Comparison of ENCODE assay signal across 12 cellular contexts in the genomic region with DNA sequence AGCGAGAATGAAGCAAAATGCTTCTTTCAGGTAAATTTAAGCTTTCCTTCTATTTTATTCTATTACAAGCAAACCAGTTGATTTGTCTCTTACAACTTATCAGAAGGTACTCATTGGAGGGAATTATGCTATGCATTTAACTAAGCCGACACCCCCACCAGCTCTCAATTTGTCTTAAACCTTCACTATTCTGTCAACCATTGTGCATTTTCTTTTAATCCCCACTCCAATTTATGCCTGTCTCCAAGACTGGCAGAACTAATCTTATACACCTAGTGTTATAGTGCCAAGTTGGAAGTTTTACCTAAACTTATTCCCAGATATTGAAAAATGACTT. TPM values are rescaled to one million over a fixed set of nuclear protein-coding genes. Genes with fewer than 3 reads are reported as not detected.
DNase-seq lines count a peak whose midpoint lies in the region; ATAC-seq lines count a peak whose summit lies in the region.
"Had no signal": no experiment of that assay in that cellular context is flagged by ENCODE, and none has a peak within 500 bp of the region (broad histone marks: within the 10 kb centered on the region; RNA-seq: fewer than 3 reads in every experiment).

No MANE protein-coding gene starts in this region.

- 0 out of 2 replicates have a peak overlapping the region, but pooled peaks have one; percentile 13 for H3K27ac ChIP-seq in GM23248
- H3K27ac ChIP-seq in naive thymus-derived CD4-positive, alpha-beta T cell (ENCODE audit: low read depth, low read length) = no peak overlapping the region
- H3K27ac ChIP-seq: left ventricle myocardium inferior, suprapubic skin had no signal

- no peak for ATAC-seq in naive thymus-derived CD4-positive, alpha-beta T cell

- peaks cover 65% of the 10 kb centered on the region for H3K36me3 ChIP-seq in GM23248 (ENCODE audit: low read depth)
- peaks cover 26 to 63% (median 44%) of the 10 kb centered on the region in 3 experiments for H3K36me3 ChIP-seq in naive thymus-derived CD4-positive, alpha-beta T cell (ENCODE audit: control insufficient read depth in 2 of 3, insufficient read depth in 3 of 3, low read length in 3 of 3)

- no peaks in the 10 kb centered on the region for H3K9me2 ChIP-seq in GM23248 (ENCODE audit: insufficient read depth)

- POLR2A ChIA-PET in activated CD4-positive, alpha-beta memory T cell treated with anti-CD3 and anti-CD28 coated beads for 36 hours (lab: Charles Lee) = interaction anchor here (0.6 to 3.8 kb wide), 3 partner anchors 9 to 57 kb away, joined by 3 to 28 read pairs (median 5); partner anchors contain the start of genes C11orf54 and TAF1D
- POLR2A ChIA-PET in naive thymus-derived CD4-positive, alpha-beta T cell (lab: Charles Lee) = interaction anchor here (2.1 to 4.8 kb wide), 2 partner anchors 11 to 12 kb away, joined by 4 to 32 read pairs; partner anchors contain the start of genes C11orf54 and TAF1D

- H3K36me3 Mint-ChIP-seq in activated CD4-positive, alpha-beta memory T cell treated with anti-CD3 and anti-CD28 coated beads for 36 hours = peaks cover 62% of the 10 kb centered on the region
- H3K36me3 Mint-ChIP-seq in naive thymus-derived CD4-positive, alpha-beta T cell = peaks cover 4 to 52% (median 34%) of the 10 kb centered on the region in 5 donors

- H3K27ac Mint-ChIP-seq in activated CD4-positive, alpha-beta memory T cell treated with anti-CD3 and anti-CD28 coated beads for 36 hours = peak overlapping the region; percentile 43
- H3K27ac Mint-ChIP-seq in naive thymus-derived CD4-positive, alpha-beta T cell = peak overlapping the region in 6 of 9 donors; percentile 15 to 75 (median 56)

- H3K4me3 ChIP-seq in GM23248 = no peak overlapping the region
- H3K4me3 ChIP-seq in naive thymus-derived CD4-positive, alpha-beta T cell (ENCODE audit: low read length) = no peak overlapping the region
- H3K4me3 ChIP-seq: left ventricle myocardium inferior, suprapubic skin had no signal

- no peaks in the 10 kb centered on the region for H3K9me3 Mint-ChIP-seq in activated CD4-positive, alpha-beta memory T cell treated with anti-CD3 and anti-CD28 coated beads for 36 hours
- H3K9me3 Mint-ChIP-seq in naive thymus-derived CD4-positive, alpha-beta T cell = no peaks in the 10 kb centered on the region

- no peaks in the 10 kb centered on the region for H3K27me3 ChIP-seq in GM23248 (replicated peaks; ENCODE audit: insufficient read depth)
- H3K27me3 ChIP-seq in naive thymus-derived CD4-positive, alpha-beta T cell (ENCODE audit: control insufficient read depth in 2 of 2, insufficient read depth in 2 of 2, low read length in 2 of 2) = no peaks in the 10 kb centered on the region
- H3K27me3 ChIP-seq: suprapubic skin had no signal

- CTCF ChIA-PET in activated CD4-positive, alpha-beta memory T cell treated with anti-CD3 and anti-CD28 coated beads for 36 hours (lab: Charles Lee) = interaction anchor here (0.7 kb wide), 1 partner anchor 55 kb away, joined by 3 read pairs; the partner anchor contains the start of gene MED17
- CTCF ChIA-PET in naive thymus-derived CD4-positive, alpha-beta T cell (lab: Charles Lee) = no interaction called here

- no peaks in the 10 kb centered on the region for H3K4me1 ChIP-seq in GM23248 (ENCODE audit: insufficient read depth)
- peaks cover 0 to 8% of the 10 kb centered on the region in 2 donors for H3K4me1 ChIP-seq in naive thymus-derived CD4-positive, alpha-beta T cell (ENCODE audit: control insufficient read depth in 2 of 2, insufficient read depth in 2 of 2, low read length in 2 of 2)
- H3K4me1 ChIP-seq: left ventricle myocardium inferior, suprapubic skin had no signal

- H2AFZ ChIP-seq in GM23248 = no peak overlapping the region

- no peak overlapping the region for H3K4me3 Mint-ChIP-seq in activated CD4-positive, alpha-beta memory T cell treated with anti-CD3 and anti-CD28 coated beads for 36 hours
- no peak overlapping the region for H3K4me3 Mint-ChIP-seq in naive thymus-derived CD4-positive, alpha-beta T cell

- peaks cover 97% of the 10 kb centered on the region for H3F3A ChIP-seq in GM23248 (ENCODE audit: insufficient read depth)

- 96 to 99% methylated on average over 2 of the region's 2 CpGs for WGBS in GM23248 (ENCODE audit: low coverage in 1 of 2, low lambda C conversion rate in 2 of 2, missing lambda C conversion rate in 2 of 2), 2 experiments

- DNase-seq in DMS 273 (lab: John Stamatoyannopoulos, UW; ENCODE audit: unreplicated experiment) = peak; percentile 36
- no peak for DNase-seq in DMS 273 treated with DMSO at 0.1 percent for 48 hours (lab: John Stamatoyannopoulos, UW)
- no peak for DNase-seq in GM23248
- no peak for DNase-seq in activated CD4-positive, alpha-beta memory T cell treated with anti-CD3 and anti-CD28 coated beads for 36 hours
- no peak for DNase-seq in naive thymus-derived CD4-positive, alpha-beta T cell
- DNase-seq in NCI-H1048 (lab: John Stamatoyannopoulos, UW) = no peak
- DNase-seq in NCI-H1105 (lab: John Stamatoyannopoulos, UW) = no peak
- no peak for DNase-seq in NCI-H1417 (lab: John Stamatoyannopoulos, UW)
- DNase-seq: DMS153, left ventricle myocardium inferior, NCI-H446 had no signal

- no peaks in the 10 kb centered on the region for H3K27me3 Mint-ChIP-seq in activated CD4-positive, alpha-beta memory T cell treated with anti-CD3 and anti-CD28 coated beads for 36 hours
- no peaks in the 10 kb centered on the region for H3K27me3 Mint-ChIP-seq in naive thymus-derived CD4-positive, alpha-beta T cell

- H3K9me3 ChIP-seq in GM23248 (ENCODE audit: low read depth) = no peaks in the 10 kb centered on the region
- no peaks in the 10 kb centered on the region for H3K9me3 ChIP-seq in naive thymus-derived CD4-positive, alpha-beta T cell (ENCODE audit: control insufficient read depth in 2 of 3, low read length in 3 of 3)
- H3K9me3 ChIP-seq: left ventricle myocardium inferior, suprapubic skin had no signal

- H3K4me1 Mint-ChIP-seq in activated CD4-positive, alpha-beta memory T cell treated with anti-CD3 and anti-CD28 coated beads for 36 hours (ENCODE audit: low read depth) = peaks cover 18% of the 10 kb centered on the region
- H3K4me1 Mint-ChIP-seq in naive thymus-derived CD4-positive, alpha-beta T cell = peaks cover 0 to 26% (median 9%) of the 10 kb centered on the region in 7 donors

- H3K79me2 ChIP-seq in GM23248 (ENCODE audit: insufficient read depth) = peaks cover 13% of the 10 kb centered on the region

- H3K4me2 ChIP-seq in GM23248 (ENCODE audit: unreplicated experiment) = no peak overlapping the region

- H3K9ac ChIP-seq in GM23248 = no peak overlapping the region

- in situ Hi-C loops in GM23248 (cut with MboI) = no loop called here

- no peaks in the 10 kb centered on the region; the same call in 1 of the 2 replicates for H4K20me1 ChIP-seq in GM23248 (ENCODE audit: insufficient read depth)

- intact Hi-C loops in activated CD4-positive, alpha-beta memory T cell treated with anti-CD3 and anti-CD28 coated beads for 36 hours (cut with micrococcal nuclease) = no loop called here
- intact Hi-C loops in naive thymus-derived CD4-positive, alpha-beta T cell (cut with micrococcal nuclease) = loop anchor here in 1 of 2 donors (5.0 kb wide), 1 partner anchor 36 kb away; no protein-coding TSS in a partner anchor

RNA-seq across cellular contexts. Expression of gene TAF1D, which starts 12.5 kb away (rescaled TPM):
- total RNA-seq in GM23248 (2014; rRNA removed; shearing (Covaris generic)) = 124 and 127 TPM in 2 replicates
- polyA plus RNA-seq in GM23248 (2016; fragmentation: Nextera tagmentation; extraction: Ambion mirVana) = 48.0 and 60.7 TPM in 2 replicates
- 100 to 1,000 TPM; 325 to 342 TPM for total RNA-seq in activated CD4-positive, alpha-beta memory T cell treated with anti-CD3 and anti-CD28 coated beads for 36 hours
- total RNA-seq in naive thymus-derived CD4-positive, alpha-beta T cell = 100 to 1,000 TPM; 116 to 197 (median 183) TPM
- polyA plus RNA-seq in naive thymus-derived CD4-positive, alpha-beta T cell = 10 to 100 TPM; 21.2 to 28.3 TPM

RNA-seq across cellular contexts. Expression of gene C11orf54, which starts 12.7 kb away (rescaled TPM):
- total RNA-seq in GM23248 (2014; rRNA removed; shearing (Covaris generic)) = 12.5 and 13.7 TPM in 2 replicates
- 13.5 and 16.1 TPM in 2 replicates for polyA plus RNA-seq in GM23248 (2016; fragmentation: Nextera tagmentation; extraction: Ambion mirVana)
- total RNA-seq in activated CD4-positive, alpha-beta memory T cell treated with anti-CD3 and anti-CD28 coated beads for 36 hours = 10 to 100 TPM; 21.6 to 23.7 TPM
- total RNA-seq in naive thymus-derived CD4-positive, alpha-beta T cell = 10 to 100 TPM; 16.4 to 42.5 (median 27.2) TPM
- 10 to 100 TPM; 13.6 to 22.2 TPM for polyA plus RNA-seq in naive thymus-derived CD4-positive, alpha-beta T cell

RNA-seq across cellular contexts. Expression of gene MED17, which starts 55.3 kb away (rescaled TPM):
- 22.4 and 25.4 TPM in 2 replicates for total RNA-seq in GM23248 (2014; rRNA removed; shearing (Covaris generic))
- polyA plus RNA-seq in GM23248 (2016; fragmentation: Nextera tagmentation; extraction: Ambion mirVana) = 19.5 and 22.2 TPM in 2 replicates
- 10 to 100 TPM; 32.3 to 34.7 TPM for total RNA-seq in activated CD4-positive, alpha-beta memory T cell treated with anti-CD3 and anti-CD28 coated beads for 36 hours
- total RNA-seq in naive thymus-derived CD4-positive, alpha-beta T cell = 10 to 100 TPM; 47.7 to 75.9 (median 65.6) TPM
- polyA plus RNA-seq in naive thymus-derived CD4-positive, alpha-beta T cell = 10 to 100 TPM; 17.3 to 32.9 TPM
